ENCODE assay signal across 24 cellular contexts in genomic region chr9:6620796-6621195, GRCh38.
"Had no signal": no experiment of that assay in that cellular context is flagged by ENCODE, and none has a peak within 500 bp of the region (broad histone marks: within the 10 kb centered on the region; RNA-seq: fewer than 3 reads in every experiment).

No MANE protein-coding gene starts in this region.

- ATAC-seq: activated T-cell treated with anti-CD3 and anti-CD28 coated beads, Interleukin-2, amount 50 U/mL, for 72 hours; T-helper 17 cell had no signal

- FAIRE-seq: RCC 7860 had no signal

- DNase-seq: activated B cell treated with CpG ODN at 0.5 μM for 24 hours; activated CD4-positive, alpha-beta memory T cell treated with anti-CD3 and anti-CD28 coated beads for 36 hours; activated CD4-positive, alpha-beta T cell treated with anti-CD3 and anti-CD28 coated beads for 1 hour; activated CD4-positive, alpha-beta T cell treated with anti-CD3 and anti-CD28 coated beads, Interleukin-2, amount 10 ng/mL, durations not matched to agents 7 days and 5 days; activated CD8-positive, alpha-beta memory T cell treated with anti-CD3 and anti-CD28 coated beads for 24 hours; activated gamma-delta T cell treated with Interleukin-2 at 50 U/mL for 16 hours; activated naive CD4-positive, alpha-beta T cell treated with anti-CD3 and anti-CD28 coated beads, Interleukin-2, amount 10 ng/mL, durations not matched to agents 7 days and 5 days; activated naive CD8-positive, alpha-beta T cell treated with anti-CD3 and anti-CD28 coated beads for 36 hours; activated T-cell treated with anti-CD3 and anti-CD28 coated beads, Interleukin-2, amount 50 U/mL, for 72 hours; anterior cingulate cortex; caudate nucleus; Karpas-422; MM.1S; NCI-H1105 treated with DMSO at 0.1 percent for 48 hours; NCI-H1436 treated with DMSO at 0.1 percent for 48 hours; NCI-H187; NCI-H2081; NCI-H510A treated with DMSO at 0.1 percent for 48 hours; NCI-H69; NK-92 treated with Interleukin-12 subunit alpha and Interleukin-12 subunit beta, amount 100 ng/mL, for 24 hours; SHP77; T-helper 17 cell; T-helper 9 cell had no signal
